ENCODE assay signal across 8 cellular contexts in the genomic region with DNA sequence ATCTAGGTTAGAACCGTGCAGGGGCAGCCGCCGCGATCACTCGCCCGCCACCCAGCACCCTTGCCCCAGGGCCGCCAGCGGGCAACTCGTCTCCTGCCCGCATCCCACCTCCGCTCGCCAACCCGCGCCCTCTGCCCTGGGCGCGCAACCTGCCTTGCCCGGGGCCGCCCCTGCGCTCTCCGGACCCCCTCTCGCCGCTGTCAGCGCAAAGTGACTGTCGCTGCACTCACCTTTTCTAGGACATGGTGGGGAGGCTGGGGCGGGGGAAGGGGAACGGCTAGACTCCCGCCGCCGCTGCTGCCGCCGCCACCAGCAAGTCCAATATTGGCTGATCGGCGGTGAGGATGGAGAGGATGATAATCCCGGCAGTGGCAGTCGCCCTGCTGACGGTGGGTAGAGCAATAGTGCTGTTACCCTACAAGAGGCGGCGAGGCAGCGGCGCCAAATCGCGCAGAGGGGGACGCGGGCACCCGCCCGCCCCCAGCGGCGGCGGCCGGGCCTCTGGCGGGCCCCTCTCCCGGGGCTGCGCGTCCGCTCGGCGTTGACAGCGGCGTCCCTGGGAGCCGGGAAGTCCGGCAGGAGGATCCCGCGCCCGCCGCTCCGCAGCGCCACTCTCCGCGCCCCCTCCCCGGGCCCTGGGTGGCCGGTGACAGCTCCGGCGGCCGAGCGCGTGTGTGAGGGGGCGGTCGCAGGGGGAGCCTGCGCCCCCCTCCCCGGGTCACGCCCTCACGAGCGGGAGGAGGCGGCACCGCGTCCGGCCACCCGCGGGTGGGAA. TPM values are rescaled to one million over a fixed set of nuclear protein-coding genes. Genes with fewer than 3 reads are reported as not detected.
DNase-seq lines count a peak whose midpoint lies in the region; FAIRE-seq and TF ChIP-seq lines count a peak whose summit lies in the region.

No MANE protein-coding gene starts in this region.

- H3K4me1 ChIP-seq in left ventricle myocardium inferior: peaks cover 89% of the 10 kb centered on the region

- no peaks in the 10 kb centered on the region for H3K36me3 ChIP-seq in left ventricle myocardium inferior

- H3K27me3 ChIP-seq in left ventricle myocardium inferior (ENCODE audit: low read depth): no peaks in the 10 kb centered on the region

- H3K36me3 Mint-ChIP-seq in activated naive CD4-positive, alpha-beta T cell treated with anti-CD3 and anti-CD28 coated beads for 36 hours (ENCODE audit: low read depth): peaks cover 2% of the 10 kb centered on the region

- intact Hi-C loops in activated naive CD4-positive, alpha-beta T cell treated with anti-CD3 and anti-CD28 coated beads for 36 hours (cut with micrococcal nuclease): loop anchor here (5.0 kb wide), 4 partner anchors 293 to 652 kb away; no protein-coding TSS in a partner anchor
- intact Hi-C loops in left ventricle myocardium inferior (cut with micrococcal nuclease) (no loop called here), posterior cingulate gyrus (cut with DNase I) (loop anchor here (10.0 kb wide), 1 partner anchor 230 kb away; no protein-coding TSS in a partner anchor)

- CTCF ChIA-PET in activated naive CD4-positive, alpha-beta T cell treated with anti-CD3 and anti-CD28 coated beads for 36 hours (lab: Charles Lee): no interaction called here

- H3K27ac Mint-ChIP-seq in activated naive CD4-positive, alpha-beta T cell treated with anti-CD3 and anti-CD28 coated beads for 36 hours: peak overlapping the region; percentile 36

- H3K4me3 ChIP-seq in left ventricle myocardium inferior: peak overlapping the region; percentile 90

- no peaks in the 10 kb centered on the region for H3K27me3 Mint-ChIP-seq in activated naive CD4-positive, alpha-beta T cell treated with anti-CD3 and anti-CD28 coated beads for 36 hours (ENCODE audit: low read depth)

- peaks cover 38% of the 10 kb centered on the region for H3K4me1 Mint-ChIP-seq in activated naive CD4-positive, alpha-beta T cell treated with anti-CD3 and anti-CD28 coated beads for 36 hours (ENCODE audit: low read depth)

- peak; percentile 54 for DNase-seq in COLO668 (lab: John Stamatoyannopoulos, UW; ENCODE audit: unreplicated experiment)
- DNase-seq in NCI-H526 treated with DMSO at 0.1 percent for 48 hours (lab: John Stamatoyannopoulos, UW): peak; percentile 20
- peak; percentile 41 for DNase-seq in activated naive CD4-positive, alpha-beta T cell treated with anti-CD3 and anti-CD28 coated beads for 36 hours
- DNase-seq in left ventricle myocardium inferior: peak; percentile 27
- DNase-seq in posterior cingulate gyrus: peak; percentile 18 to 89 (median 40)
- peak; percentile 25 for DNase-seq in urothelium cell line (ENCODE audit: low spot score)
- no peak for DNase-seq in H4 (ENCODE audit: low spot score)
- no peak for DNase-seq in NCI-H2227 (lab: John Stamatoyannopoulos, UW; ENCODE audit: unreplicated experiment)

- H3K4me3 Mint-ChIP-seq in activated naive CD4-positive, alpha-beta T cell treated with anti-CD3 and anti-CD28 coated beads for 36 hours: peak overlapping the region; percentile 96

- H3K27ac ChIP-seq in left ventricle myocardium inferior (replicated peaks): peak overlapping the region; percentile 92

- FAIRE-seq in urothelium cell line (lab: Jason Lieb, UNC): no peak

- no peaks in the 10 kb centered on the region for H3K9me3 Mint-ChIP-seq in activated naive CD4-positive, alpha-beta T cell treated with anti-CD3 and anti-CD28 coated beads for 36 hours

- H3K9me3 ChIP-seq in left ventricle myocardium inferior (replicated peaks): no peaks in the 10 kb centered on the region

- peak; percentile 23 for TF ChIP-seq CTCF in left ventricle myocardium inferior (IDR thresholded peaks at IDR 0.05; ENCODE audit: borderline replicate concordance)

RNA-seq across cellular contexts. Expression of a gene that starts 2.3 kb away (rescaled TPM):
- 1 to 10 TPM; 5.3 to 6.1 TPM for total RNA-seq in activated naive CD4-positive, alpha-beta T cell treated with anti-CD3 and anti-CD28 coated beads for 36 hours
- 23.9 TPM for total RNA-seq in left ventricle myocardium inferior
- 1.2 and 1.9 TPM in 2 replicates for total RNA-seq in H4 (2014; rRNA removed; shearing (Covaris generic))

Comparison
In these comparisons a context has a peak if more than half of its experiments do, and no peak if none do; other contexts are left out.
1. DNase-seq: peak in COLO668 (single experiment), NCI-H526 treated with DMSO at 0.1 percent for 48 hours (single experiment), activated naive CD4-positive, alpha-beta T cell treated with anti-CD3 and anti-CD28 coated beads for 36 hours (single experiment), left ventricle myocardium inferior (single experiment), posterior cingulate gyrus (10 of 10) and urothelium cell line (single experiment); none in H4 (single experiment) and NCI-H2227 (single experiment).